In the genomic region with DNA sequence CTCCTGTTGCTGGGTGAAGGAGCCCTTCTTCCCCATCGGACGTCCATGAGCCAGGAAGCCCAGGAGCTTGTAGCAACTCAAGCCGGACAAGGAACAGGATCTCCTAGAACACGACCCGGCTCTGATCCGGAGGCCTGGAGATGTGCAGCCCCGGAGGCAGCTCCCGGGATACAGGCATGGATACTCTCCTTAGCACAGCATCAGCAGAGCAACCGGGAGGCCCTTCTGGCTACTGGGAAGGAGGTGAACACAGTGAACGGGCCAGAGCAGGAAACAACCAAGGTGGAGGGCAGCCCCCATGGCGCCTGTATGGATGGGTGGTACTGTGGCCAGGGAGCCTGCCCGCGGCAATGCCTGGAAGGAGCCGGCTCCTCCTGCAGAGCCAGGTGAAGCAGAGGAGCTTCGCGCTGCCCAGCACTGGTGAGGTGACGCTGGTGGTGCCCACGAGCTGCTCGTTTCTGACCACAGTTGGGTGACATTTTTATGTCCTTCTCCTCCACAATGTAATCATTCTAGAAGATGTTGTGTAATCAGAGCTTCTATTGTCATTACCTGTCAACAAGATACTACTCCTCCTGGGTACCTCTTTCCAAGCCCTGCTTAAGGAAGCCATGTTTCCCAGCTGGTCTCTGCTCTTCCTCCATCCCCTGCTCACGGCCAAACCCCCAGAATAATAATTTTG, we compare ENCODE assay signal across 32 cellular contexts.
DNase-seq lines count a peak whose midpoint lies in the region; ATAC-seq and TF ChIP-seq lines count a peak whose summit lies in the region.
"Had no signal": no experiment of that assay in that cellular context is flagged by ENCODE, and none has a peak within 500 bp of the region (broad histone marks: within the 10 kb centered on the region; RNA-seq: fewer than 3 reads in every experiment).

No MANE protein-coding gene starts in this region.

- H3K4me1 ChIP-seq in colonic mucosa (no peaks in the 10 kb centered on the region), upper lobe of right lung (no peaks in the 10 kb centered on the region)
- H3K4me1 ChIP-seq: Caco-2, HAP-1, prostate gland, SJCRH30, transverse colon had no signal

- DNase-seq in activated CD8-positive, alpha-beta memory T cell treated with anti-CD3 and anti-CD28 coated beads for 24 hours, result peak; percentile 48
- DNase-seq in activated CD8-positive, alpha-beta memory T cell treated with anti-CD3 and anti-CD28 coated beads, Interleukin-2, amount 50 U/mL, for 4 hours, result no peak
- DNase-seq in colonic mucosa (peak; percentile 15), mesenteric fat pad (ENCODE audit: low spot score) (peak; percentile 68), upper lobe of right lung (peak; percentile 41), nephron progenitor cell (no peak), foreskin melanocyte (no peak)
- DNase-seq: activated CD4-positive, alpha-beta T cell treated with anti-CD3 and anti-CD28 coated beads for 48 hours; activated T-cell treated with anti-CD3 and anti-CD28 coated beads for 4 hours; amniotic stem cell; brain microvascular endothelial cell; Caco-2; DMS53; hypothalamus; left colon; mesenchymal stem cell; NCI-H146; NCI-H2107; NCI-H748 treated with DMSO at 0.1 percent for 48 hours; SJCRH30; SW 1271; T-helper 9 cell; transverse colon had no signal

- no peak overlapping the region for H3K9ac ChIP-seq in colonic mucosa (ENCODE audit: low read depth in 2 of 2, low read length in 2 of 2)

- H3K4me3 Mint-ChIP-seq in nephron progenitor cell, result no peak overlapping the region
- H3K4me3 Mint-ChIP-seq: activated naive CD4-positive, alpha-beta T cell treated with anti-CD3 and anti-CD28 coated beads, Interleukin-2, amount 50 U/mL, for 24 hours; IgD-negative memory B cell; stimulated activated effector memory CD8-positive, alpha-beta T cell treated with anti-CD3 and anti-CD28 coated beads, Interleukin-12 subunit alpha, Interleukin-12 subunit beta, amount 100 ng/mL, for 72 hours had no signal

- H3K27ac ChIP-seq in colonic mucosa (no peak overlapping the region), upper lobe of right lung (no peak overlapping the region)
- H3K27ac ChIP-seq: brain microvascular endothelial cell, prostate gland, SJCRH30, transverse colon, VCaP had no signal

- no peak for TF ChIP-seq CTCF in colonic mucosa (IDR thresholded peaks at IDR 0.05)
- TF ChIP-seq CTCF in upper lobe of right lung (IDR thresholded peaks at IDR 0.05), result no peak
- no peak for TF ChIP-seq CTCF in nephron progenitor cell (IDR thresholded peaks at IDR 0.05)

- H3K4me3 ChIP-seq in colonic mucosa (no peak overlapping the region), upper lobe of right lung (no peak overlapping the region)
- H3K4me3 ChIP-seq: HAP-1, prostate gland, SJCRH30, transverse colon had no signal

- no peaks in the 10 kb centered on the region for H3K9me3 Mint-ChIP-seq in nephron progenitor cell
- H3K9me3 Mint-ChIP-seq: activated naive CD4-positive, alpha-beta T cell treated with anti-CD3 and anti-CD28 coated beads, Interleukin-2, amount 50 U/mL, for 24 hours; IgD-negative memory B cell; stimulated activated effector memory CD8-positive, alpha-beta T cell treated with anti-CD3 and anti-CD28 coated beads, Interleukin-12 subunit alpha, Interleukin-12 subunit beta, amount 100 ng/mL, for 72 hours had no signal

- no peak overlapping the region for H3K27ac Mint-ChIP-seq in nephron progenitor cell
- H3K27ac Mint-ChIP-seq: activated naive CD4-positive, alpha-beta T cell treated with anti-CD3 and anti-CD28 coated beads, Interleukin-2, amount 50 U/mL, for 24 hours; CD14-positive monocyte; IgD-negative memory B cell; stimulated activated effector memory CD8-positive, alpha-beta T cell treated with anti-CD3 and anti-CD28 coated beads, Interleukin-12 subunit alpha, Interleukin-12 subunit beta, amount 100 ng/mL, for 72 hours had no signal

- H3K36me3 ChIP-seq in colonic mucosa (no peaks in the 10 kb centered on the region), upper lobe of right lung (no peaks in the 10 kb centered on the region)
- H3K36me3 ChIP-seq: brain microvascular endothelial cell, HAP-1, prostate gland, SJCRH30, transverse colon had no signal

- H3K27me3 ChIP-seq in colonic mucosa (no peaks in the 10 kb centered on the region), upper lobe of right lung (no peaks in the 10 kb centered on the region)
- H3K27me3 ChIP-seq: brain microvascular endothelial cell, transverse colon had no signal

- no peaks in the 10 kb centered on the region for H3K36me3 Mint-ChIP-seq in nephron progenitor cell (ENCODE audit: low read depth)
- H3K36me3 Mint-ChIP-seq: activated naive CD4-positive, alpha-beta T cell treated with anti-CD3 and anti-CD28 coated beads, Interleukin-2, amount 50 U/mL, for 24 hours; CD14-positive monocyte; IgD-negative memory B cell; stimulated activated effector memory CD8-positive, alpha-beta T cell treated with anti-CD3 and anti-CD28 coated beads, Interleukin-12 subunit alpha, Interleukin-12 subunit beta, amount 100 ng/mL, for 72 hours had no signal

- H3K4me1 Mint-ChIP-seq in nephron progenitor cell, result peaks cover 10% of the 10 kb centered on the region
- H3K4me1 Mint-ChIP-seq: activated naive CD4-positive, alpha-beta T cell treated with anti-CD3 and anti-CD28 coated beads, Interleukin-2, amount 50 U/mL, for 24 hours; CD14-positive monocyte; IgD-negative memory B cell had no signal

- no peak for ATAC-seq in upper lobe of right lung
- no peak for ATAC-seq in HG03159 (IDR thresholded peaks at IDR 0.05; ENCODE audit: unreplicated experiment)
- ATAC-seq: left colon; Panc1; stimulated activated effector memory CD8-positive, alpha-beta T cell treated with anti-CD3 and anti-CD28 coated beads, Interleukin-12 subunit alpha, Interleukin-12 subunit beta, amount 100 ng/mL, for 72 hours had no signal

- H3K27me3 Mint-ChIP-seq in nephron progenitor cell (ENCODE audit: low read depth, poor library complexity), result peaks cover 4% of the 10 kb centered on the region

- H3K9me3 ChIP-seq in colonic mucosa (no peaks in the 10 kb centered on the region), upper lobe of right lung (no peaks in the 10 kb centered on the region)
- H3K9me3 ChIP-seq: Caco-2, HAP-1, prostate gland, SJCRH30, transverse colon had no signal

- intact Hi-C loops in colonic mucosa (cut with DNase I), result no loop called here
- intact Hi-C loops in upper lobe of right lung (cut with DNase I), result no loop called here

Comparison
In these comparisons a context has a peak if more than half of its experiments do, and no peak if none do; other contexts are left out.
1. DNase-seq: peak in activated CD8-positive, alpha-beta memory T cell treated with anti-CD3 and anti-CD28 coated beads for 24 hours (single experiment), colonic mucosa (single experiment), mesenteric fat pad (single experiment) and upper lobe of right lung (single experiment); none in activated CD8-positive, alpha-beta memory T cell treated with anti-CD3 and anti-CD28 coated beads, Interleukin-2, amount 50 U/mL, for 4 hours (single experiment), nephron progenitor cell (single experiment) and foreskin melanocyte (single experiment).